Comparison of ENCODE assay signal across 8 cellular contexts in the genomic region with DNA sequence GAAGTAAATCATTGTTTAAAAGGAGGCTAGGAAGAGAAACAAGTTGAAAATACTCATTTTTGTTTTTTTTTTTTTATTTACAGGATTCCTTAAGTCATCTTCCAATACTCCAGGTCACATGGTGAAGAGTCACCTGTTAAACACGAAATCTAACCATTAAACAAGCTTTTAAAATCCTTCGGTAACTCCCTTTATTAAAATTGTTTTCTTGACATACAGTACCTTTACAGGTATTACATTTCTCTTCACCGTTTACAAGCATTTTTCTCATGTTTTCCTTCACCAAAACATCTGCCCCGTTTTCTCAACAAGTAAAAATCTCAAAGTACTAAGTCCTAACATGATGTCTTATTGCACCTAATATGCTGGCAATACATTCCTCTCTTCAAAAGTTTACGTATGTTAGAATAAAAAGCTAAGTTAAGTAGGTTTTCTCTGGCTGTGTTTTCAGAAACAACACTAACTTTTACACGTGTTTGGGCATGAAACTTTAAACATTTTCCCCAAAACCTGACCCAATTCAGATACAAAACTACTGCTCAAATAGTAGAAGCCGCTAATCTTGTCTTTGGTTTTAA. TPM values are rescaled to one million over a fixed set of nuclear protein-coding genes. Genes with fewer than 3 reads are reported as not detected.
DNase-seq lines count a peak whose midpoint lies in the region; ATAC-seq and TF ChIP-seq lines count a peak whose summit lies in the region.

No MANE protein-coding gene starts in this region.

- no peak for DNase-seq in left ventricle myocardium inferior
- DNase-seq in left ventricle myocardium superior: no peak
- DNase-seq in astrocyte of the cerebellum (ENCODE audit: low read depth): no peak
- no peak for DNase-seq in lower lobe of right lung
- DNase-seq in DMS53 (lab: John Stamatoyannopoulos, UW): no peak

- H3K36me3 ChIP-seq in left ventricle myocardium inferior: no peaks in the 10 kb centered on the region
- no peaks in the 10 kb centered on the region for H3K36me3 ChIP-seq in lower lobe of right lung
- peaks cover 2% of the 10 kb centered on the region for H3K36me3 ChIP-seq in urinary bladder (ENCODE audit: insufficient read depth)

- 2% methylated on average over 7 of the region's 7 CpGs for WGBS in urinary bladder

- H3K4me3 ChIP-seq in left ventricle myocardium inferior (peak overlapping the region; percentile 98), astrocyte of the cerebellum (ENCODE audit: low read depth, low read length) (peak overlapping the region; percentile 81), lower lobe of right lung (peak overlapping the region; percentile 93), urinary bladder (ENCODE audit: low read depth, low read length) (peak overlapping the region; percentile 92)

- TF ChIP-seq CTCF in left ventricle myocardium inferior (IDR thresholded peaks at IDR 0.05; ENCODE audit: borderline replicate concordance) (no peak), astrocyte of the cerebellum (IDR thresholded peaks at IDR 0.05; ENCODE audit: low read depth, low read length, missing control alignments) (no peak), lower lobe of right lung (IDR thresholded peaks at IDR 0.05) (no peak)

- ATAC-seq in left ventricle myocardium superior (no peak), lower lobe of right lung (no peak), HG02588 (IDR thresholded peaks at IDR 0.05; ENCODE audit: unreplicated experiment) (no peak), HG02938 (IDR thresholded peaks at IDR 0.05; ENCODE audit: unreplicated experiment) (no peak)

- H3K4me1 ChIP-seq in left ventricle myocardium inferior (peaks cover 75% of the 10 kb centered on the region), lower lobe of right lung (peaks cover 56% of the 10 kb centered on the region), urinary bladder (ENCODE audit: insufficient read depth) (peaks cover 1% of the 10 kb centered on the region)

- intact Hi-C loops in left ventricle myocardium inferior (cut with micrococcal nuclease): no loop called here
- intact Hi-C loops in left ventricle myocardium superior (cut with micrococcal nuclease): no loop called here
- intact Hi-C loops in lower lobe of right lung (cut with DNase I): no loop called here

- H3K27me3 ChIP-seq in left ventricle myocardium inferior (ENCODE audit: low read depth) (no peaks in the 10 kb centered on the region), lower lobe of right lung (ENCODE audit: low read depth) (no peaks in the 10 kb centered on the region)

- H3K27ac ChIP-seq in left ventricle myocardium inferior (replicated peaks): peak overlapping the region; percentile 98
- H3K27ac ChIP-seq in lower lobe of right lung: peak overlapping the region; percentile 91
- no peak overlapping the region for H3K27ac ChIP-seq in urinary bladder (ENCODE audit: low read depth)

- H3K9me3 ChIP-seq in left ventricle myocardium inferior (replicated peaks): no peaks in the 10 kb centered on the region
- H3K9me3 ChIP-seq in lower lobe of right lung: no peaks in the 10 kb centered on the region

- in situ Hi-C loops in astrocyte of the cerebellum (cut with HindIII; ENCODE audit: low sequenced_read_pairs): no loop called here

RNA-seq across cellular contexts. Expression of gene PUM2, which starts 1.1 kb away (rescaled TPM):
- total RNA-seq in left ventricle myocardium inferior (69.8 TPM), left ventricle myocardium superior (80.6 TPM), lower lobe of right lung (112 TPM), urinary bladder (128 TPM)
- polyA plus RNA-seq in urinary bladder: 48.6 TPM
